34 cellular contexts compared by ENCODE assay signal in genomic region chr14:65574611-65575010, GRCh38.
"Had no signal": no experiment of that assay in that cellular context is flagged by ENCODE, and none has a peak within 500 bp of the region (broad histone marks: within the 10 kb centered on the region; RNA-seq: fewer than 3 reads in every experiment).

No MANE protein-coding gene starts in this region.

- DNase-seq: activated B cell treated with CpG ODN at 0.5 μM for 24 hours; activated CD4-positive, alpha-beta memory T cell treated with anti-CD3 and anti-CD28 coated beads for 36 hours; activated CD4-positive, alpha-beta T cell treated with anti-CD3 and anti-CD28 coated beads for 4 hours; activated CD4-positive, alpha-beta T cell treated with anti-CD3 and anti-CD28 coated beads, Interleukin-2, amount 50 U/mL, for 1 hour; activated CD4-positive, CD25-positive, alpha-beta regulatory T cell treated with anti-CD3 and anti-CD28 coated beads, Interleukin-2, amount 50 U/mL, for 72 hours; activated CD8-positive, alpha-beta memory T cell treated with anti-CD3 and anti-CD28 coated beads, Interleukin-2, amount 50 U/mL, for 4 hours; activated gamma-delta T cell treated with Interleukin-2 at 50 U/mL for 16 hours; activated naive CD4-positive, alpha-beta T cell treated with anti-CD3 and anti-CD28 coated beads for 36 hours; activated T-cell treated with anti-CD3 and anti-CD28 coated beads for 4 hours; activated T-cell treated with anti-CD3 and anti-CD28 coated beads, Interleukin-2, amount 50 U/mL, for 4 hours; adrenal gland; body of pancreas; Karpas-422; KBM-7; NCI-H1105; NCI-H1436; NCI-H1694; NCI-H1930; NCI-H510A; NCI-H526; NCI-H748 treated with DMSO at 0.1 percent for 48 hours; NK-92 treated with Interleukin-12 subunit alpha and Interleukin-12 subunit beta, amount 100 ng/mL, for 24 hours; PC-3; Peyer's patch; RPMI8226; SHP77 treated with DMSO at 0.1 percent for 48 hours; SW 1271; T-helper 1 cell; T-helper 2 cell; T-helper 9 cell had no signal

- H3K27me3 ChIP-seq: adrenal gland, body of pancreas, Peyer's patch, SJSA1 had no signal

- H3K4me3 ChIP-seq: adrenal gland, body of pancreas, Peyer's patch, SJSA1 had no signal

- H3K27ac ChIP-seq: adrenal gland, body of pancreas, Peyer's patch, SJSA1, VCaP had no signal

- H3K9me3 ChIP-seq: adrenal gland, body of pancreas, Peyer's patch, SJSA1 had no signal

- H3K4me1 ChIP-seq: adrenal gland, body of pancreas, Peyer's patch, SJSA1 had no signal

- FAIRE-seq: astrocyte, bronchial epithelial cell had no signal

- H3K36me3 ChIP-seq: adrenal gland, Peyer's patch, SJSA1 had no signal
